ENCODE assay signal across 15 cellular contexts in genomic region chr6:120354452-120355098, GRCh38.
DNase-seq lines count a peak whose midpoint lies in the region; ATAC-seq, FAIRE-seq and TF ChIP-seq lines count a peak whose summit lies in the region.
"Had no signal": no experiment of that assay in that cellular context is flagged by ENCODE, and none has a peak within 500 bp of the region (broad histone marks: within the 10 kb centered on the region; RNA-seq: fewer than 3 reads in every experiment).

No MANE protein-coding gene starts in this region.

- no peak overlapping the region for H4K91ac ChIP-seq in H1 (replicated peaks; ENCODE audit: insufficient read length, low read length)

- H3K4me3 ChIP-seq in NB4 (ENCODE audit: low read depth, low read length) (no peak overlapping the region), H1 (ENCODE audit: extremely low read depth in 1 of 4, insufficient read depth in 2 of 4, low read depth in 3 of 4, low read length in 4 of 4) (no peak overlapping the region), heart left ventricle (no peak overlapping the region), WERI-Rb-1 (ENCODE audit: low read depth, low read length) (no peak overlapping the region)
- H3K4me3 ChIP-seq: right lobe of liver, testis had no signal

- no peak for TF ChIP-seq EP300 in H1 (IDR thresholded peaks at IDR 0.05; ENCODE audit: borderline replicate concordance in 1 of 2, low read depth in 2 of 2, low read length in 2 of 2)

- no peaks in the 10 kb centered on the region for H3K79me1 ChIP-seq in H1 (ENCODE audit: low read depth, low read length)

- no peak overlapping the region; the same call in 1 of the 2 replicates for H3K18ac ChIP-seq in H1 (ENCODE audit: extremely low read depth, low read length)

- no peak overlapping the region for H2BK120ac ChIP-seq in H1 (replicated peaks; ENCODE audit: low read depth, low read length)

- no peak overlapping the region for H3K14ac ChIP-seq in H1 (ENCODE audit: insufficient read length)

- DNase-seq in NB4 (ENCODE audit: low read depth) (peak; percentile 58), H1 (ENCODE audit: low read depth in 1 of 2, low spot score in 2 of 2) (no peak), mucosa of gallbladder (ENCODE audit: low spot score) (no peak), heart left ventricle (no peak), WERI-Rb-1 (no peak)
- no peak for DNase-seq in central memory CD4-positive, alpha-beta T cell
- DNase-seq: aorta; effector CD4-positive, alpha-beta T cell; GOT3; nephron progenitor cell; right lobe of liver; testis had no signal

- no peaks in the 10 kb centered on the region for H4K20me1 ChIP-seq in H1 (replicated peaks in 1 of 2; ENCODE audit: control insufficient read depth in 1 of 2, insufficient read depth in 2 of 2, low read length in 2 of 2)

- 94% methylated on average over 1 of the region's 1 CpG; no CpG with 5 or more reads in 1 of the 2 experiments for WGBS in H1 (ENCODE audit: extremely low coverage in 1 of 2, insufficient coverage in 1 of 2, insufficient read length in 1 of 2, insufficient replicate concordance in 2 of 2, low coverage in 1 of 2, low lambda C conversion rate in 2 of 2, missing lambda C conversion rate in 1 of 2), 2 experiments
- 63 to 82% (median 78%) methylated on average over 1 of the region's 1 CpG for WGBS in heart left ventricle, 4 donors

- H4K5ac ChIP-seq in H1 (ENCODE audit: insufficient read length, low read depth, low read length): no peak overlapping the region

- H2AFZ ChIP-seq in H1 (ENCODE audit: low read length): no peak overlapping the region

- ATAC-seq in GM18505 (IDR thresholded peaks at IDR 0.05; ENCODE audit: unreplicated experiment) (peak; percentile 61), HG02610 (IDR thresholded peaks at IDR 0.05; ENCODE audit: unreplicated experiment) (peak; percentile 51), heart left ventricle (no peak)
- ATAC-seq: right lobe of liver had no signal

- H2AK5ac ChIP-seq in H1 (ENCODE audit: low read depth, low read length): peak overlapping the region; percentile 53; the same call in 1 of the 2 replicates

- intact Hi-C loops in heart left ventricle (cut with DNase I): no loop called here

- no peak overlapping the region for H3K56ac ChIP-seq in H1 (replicated peaks; ENCODE audit: insufficient read length, low read depth, low read length)

- no peak overlapping the region for H2BK12ac ChIP-seq in H1 (ENCODE audit: low read depth, low read length)

- TF ChIP-seq POLR2A in GM18505 (IDR thresholded peaks at IDR 0.05; ENCODE audit: borderline replicate concordance, extremely low read depth, insufficient read depth, insufficient read length) (no peak), NB4 (IDR thresholded peaks at IDR 0.05; ENCODE audit: extremely low read depth, insufficient read length) (no peak), H1 (IDR thresholded peaks at IDR 0.05; ENCODE audit: control extremely low read depth in 1 of 2, low read depth in 2 of 2, low read length in 2 of 2) (no peak), heart left ventricle (IDR thresholded peaks at IDR 0.05) (no peak)

- no peak overlapping the region for H4K8ac ChIP-seq in H1 (ENCODE audit: extremely low read depth, insufficient read depth, low read length)

- H2BK20ac ChIP-seq in H1 (ENCODE audit: low read length): no peak overlapping the region

- H3K9me3 ChIP-seq in H1 (ENCODE audit: insufficient read depth in 2 of 2, low read depth in 1 of 2, low read length in 1 of 2): peaks cover 6 to 8% of the 10 kb centered on the region in 2 experiments; a peak in 2 of 4 replicates
- H3K9me3 ChIP-seq in heart left ventricle: peaks cover 0 to 22% (median 10%) of the 10 kb centered on the region in 12 donors
- H3K9me3 ChIP-seq in WERI-Rb-1 (ENCODE audit: severe bottlenecking): no peaks in the 10 kb centered on the region
- H3K9me3 ChIP-seq: right lobe of liver, testis had no signal

- H3K9ac ChIP-seq in H1 (replicated peaks in 1 of 4; ENCODE audit: extremely low read depth in 1 of 4, low read depth in 3 of 4, low read length in 3 of 4): no peak overlapping the region
- H3K9ac ChIP-seq: KMS-11 had no signal

- H3K23me2 ChIP-seq in H1 (ENCODE audit: low read depth, low read length): peaks cover 1% of the 10 kb centered on the region; the same call in 1 of the 2 replicates

- H2BK15ac ChIP-seq in H1 (ENCODE audit: low read length): no peak overlapping the region

- no peak overlapping the region for H3K4me2 ChIP-seq in H1 (ENCODE audit: insufficient read depth in 1 of 2, low read depth in 2 of 2, low read length in 2 of 2)
- H3K4me2 ChIP-seq: KMS-11 had no signal

- POLR2A ChIA-PET in H1 (lab: Charles Lee; ENCODE audit: partially characterized antibody): no interaction called here

- H3K4ac ChIP-seq in H1 (replicated peaks; ENCODE audit: insufficient read length, low read depth, low read length): peak overlapping the region; percentile 88

- H3K23ac ChIP-seq in H1 (ENCODE audit: insufficient read length): no peak overlapping the region

- FAIRE-seq in H1 (lab: Jason Lieb, UNC): no peak

- no peaks in the 10 kb centered on the region for H3K79me2 ChIP-seq in H1 (ENCODE audit: control insufficient read depth in 1 of 2, insufficient read depth in 2 of 2, low read length in 2 of 2)

- CTCF ChIA-PET in H1 (lab: Charles Lee; ENCODE audit: partially characterized antibody): interaction anchor here (1.0 kb wide), 1 partner anchor 25 kb away, joined by 3 read pairs; no protein-coding TSS in a partner anchor

- TF ChIP-seq CTCF in NB4 (IDR thresholded peaks at IDR 0.05; ENCODE audit: low read depth, low read length): no peak
- TF ChIP-seq CTCF in H1 (IDR thresholded peaks at IDR 0.05; ENCODE audit: control extremely low read depth in 1 of 3, insufficient read depth in 1 of 3, low read depth in 1 of 3, low read length in 3 of 3): no peak
- no peak for TF ChIP-seq CTCF in heart left ventricle (IDR thresholded peaks at IDR 0.05)
- no peak for TF ChIP-seq CTCF in WERI-Rb-1 (IDR thresholded peaks at IDR 0.05; ENCODE audit: low read depth, low read length)

- H3K27ac ChIP-seq in H1 (ENCODE audit: low read depth, low read length) (no peak overlapping the region), heart left ventricle (no peak overlapping the region), WERI-Rb-1 (no peak overlapping the region)
- H3K27ac ChIP-seq: KMS-11, right lobe of liver, testis had no signal

- H3K36me3 ChIP-seq in H1 (ENCODE audit: control insufficient read depth in 2 of 4, insufficient read depth in 4 of 4, low read length in 3 of 4) (no peaks in the 10 kb centered on the region), heart left ventricle (no peaks in the 10 kb centered on the region), WERI-Rb-1 (no peaks in the 10 kb centered on the region)
- H3K36me3 ChIP-seq: right lobe of liver had no signal

- H3K4me1 ChIP-seq in H1 (replicated peaks in 1 of 4; ENCODE audit: control insufficient read depth in 3 of 4, insufficient read depth in 4 of 4, low read length in 3 of 4) (no peaks in the 10 kb centered on the region; a peak in 1 of 7 replicates), heart left ventricle (peaks cover 0 to 10% (median 0%) of the 10 kb centered on the region in 12 donors)
- H3K4me1 ChIP-seq: right lobe of liver, testis had no signal

- H2BK5ac ChIP-seq in H1 (ENCODE audit: low read depth, low read length): no peak overlapping the region

- no peak for TF ChIP-seq RAD21 in H1 (IDR thresholded peaks at IDR 0.05 in 1 of 2, conservative IDR thresholded peaks at IDR 0.05 in 1 of 2; ENCODE audit: low read depth in 2 of 2, low read length in 2 of 2)

- H3K27me3 ChIP-seq in H1 (replicated peaks in 1 of 4; ENCODE audit: control insufficient read depth in 3 of 4, extremely low read depth in 1 of 4, insufficient read depth in 3 of 4, low read length in 3 of 4): no peaks in the 10 kb centered on the region
- H3K27me3 ChIP-seq in heart left ventricle: no peaks in the 10 kb centered on the region
- no peaks in the 10 kb centered on the region for H3K27me3 ChIP-seq in WERI-Rb-1 (ENCODE audit: insufficient read depth, low read depth, severe bottlenecking)
- H3K27me3 ChIP-seq: right lobe of liver, testis had no signal

Comparison
In these comparisons a context has a peak if more than half of its experiments do, and no peak if none do; other contexts are left out.
1. ATAC-seq: peak in GM18505 (single experiment) and HG02610 (single experiment); none in heart left ventricle (0 of 4).